25 cellular contexts compared by ENCODE assay signal in genomic region chr12:104329697-104330096, GRCh38. TPM values are rescaled to one million over a fixed set of nuclear protein-coding genes. Genes with fewer than 3 reads are reported as not detected.
A peak's percentile ranks its signal among the peaks of the same experiment; 100 is the strongest.
DNase-seq lines count a peak whose midpoint lies in the region; ATAC-seq, FAIRE-seq and TF ChIP-seq lines count a peak whose summit lies in the region.
"Had no signal": no experiment of that assay in that cellular context is flagged by ENCODE, and none has a peak within 500 bp of the region (broad histone marks: within the 10 kb centered on the region; RNA-seq: fewer than 3 reads in every experiment).

No MANE protein-coding gene starts in this region.

- TF ChIP-seq POLR2A in HCT116 (IDR thresholded peaks at IDR 0.05; ENCODE audit: borderline replicate concordance, extremely low read depth, insufficient read depth, insufficient read length) = no peak
- TF ChIP-seq POLR2A in K562 (conservative IDR thresholded peaks at IDR 0.05) = no peak

- H3K27ac Mint-ChIP-seq in progenitor cell of endocrine pancreas = peak overlapping the region; percentile 73
- H3K27ac Mint-ChIP-seq: CD8-positive, alpha-beta memory T cell had no signal

- H3K27ac ChIP-seq in SK-N-SH (ENCODE audit: low read depth in 2 of 2, low read length in 1 of 2) = no peak overlapping the region
- H3K27ac ChIP-seq in HCT116 (ENCODE audit: low read depth, low read length) = no peak overlapping the region
- no peak overlapping the region for H3K27ac ChIP-seq in K562 (ENCODE audit: extremely low read depth, low read depth, low read length)
- H3K27ac ChIP-seq: BLaER1 treated with 17β-estradiol and CSF1 and Interleukin-3, amounts not matched to agents 10 nM and 100 nM; HL-60 had no signal

- no peaks in the 10 kb centered on the region for H3K9me2 ChIP-seq in SK-N-SH
- no peaks in the 10 kb centered on the region for H3K9me2 ChIP-seq in HCT116 (ENCODE audit: insufficient read depth)

- no peak overlapping the region for H3K4me3 ChIP-seq in SK-N-SH (ENCODE audit: low read depth in 2 of 2, low read length in 1 of 2)
- H3K4me3 ChIP-seq in HCT116 (replicated peaks in 1 of 2; ENCODE audit: low read depth in 1 of 2, low read length in 2 of 2) = no peak overlapping the region
- no peak overlapping the region for H3K4me3 ChIP-seq in K562
- H3K4me3 ChIP-seq: BLaER1 treated with 17β-estradiol and CSF1 and Interleukin-3, amounts not matched to agents 10 nM and 100 nM; HAP-1 had no signal

- H2AFZ ChIP-seq in SK-N-SH (ENCODE audit: low read depth) (no peak overlapping the region), HCT116 (ENCODE audit: low read depth, low read length, poor library complexity, severe bottlenecking) (no peak overlapping the region), K562 (ENCODE audit: low read depth, low read length) (no peak overlapping the region)

- RAD21 ChIA-PET in HCT116 (lab: Charles Lee; ENCODE audit: low non-redundant PET in 1 of 2, low total read pairs in 2 of 2, uncharacterized antibody in 2 of 2, unreplicated experiment in 2 of 2) = no interaction called here

- H4K20me1 ChIP-seq in SK-N-SH (ENCODE audit: insufficient read depth) = no peaks in the 10 kb centered on the region
- H4K20me1 ChIP-seq in HCT116 (ENCODE audit: insufficient read depth) = peaks cover 11% of the 10 kb centered on the region; the same call in 1 of the 2 replicates
- H4K20me1 ChIP-seq in K562 (replicated peaks; ENCODE audit: control insufficient read depth, insufficient read depth, low read length) = no peaks in the 10 kb centered on the region

- H3K4me1 Mint-ChIP-seq in progenitor cell of endocrine pancreas (ENCODE audit: low read depth) = no peaks in the 10 kb centered on the region
- H3K4me1 Mint-ChIP-seq: CD8-positive, alpha-beta memory T cell had no signal

- no TSS peak for BruUV-seq in HCT116 (replicated peaks; lab: Mats Ljungman, UMichigan)
- no TSS peak for BruUV-seq in K562 (replicated peaks; lab: Mats Ljungman, UMichigan)

- H3K36me3 ChIP-seq in SK-N-SH (replicated peaks in 1 of 2; ENCODE audit: control insufficient read depth in 1 of 2, insufficient read depth in 2 of 2, low read length in 1 of 2) = peaks cover 71 to 79% of the 10 kb centered on the region in 2 experiments
- H3K36me3 ChIP-seq in HCT116 (ENCODE audit: control insufficient read depth in 1 of 2, insufficient read depth in 2 of 2, low read length in 2 of 2) = peaks cover 57 to 81% of the 10 kb centered on the region in 2 experiments
- peaks cover 87% of the 10 kb centered on the region for H3K36me3 ChIP-seq in K562 (ENCODE audit: control insufficient read depth, insufficient read depth, low read length)

- H3K4me3 Mint-ChIP-seq in progenitor cell of endocrine pancreas (ENCODE audit: low read depth) = no peak overlapping the region
- H3K4me3 Mint-ChIP-seq: CD8-positive, alpha-beta memory T cell had no signal

- H3K36me3 Mint-ChIP-seq in progenitor cell of endocrine pancreas (ENCODE audit: insufficient read depth) = peaks cover 30% of the 10 kb centered on the region

- intact Hi-C loops in HCT116 (cut with micrococcal nuclease) (no loop called here), K562 (cut with micrococcal nuclease) (no loop called here)

- no peaks in the 10 kb centered on the region for H3K27me3 ChIP-seq in SK-N-SH (ENCODE audit: insufficient read depth)
- no peaks in the 10 kb centered on the region for H3K27me3 ChIP-seq in HCT116 (ENCODE audit: insufficient read depth, low read length)
- H3K27me3 ChIP-seq in K562 (ENCODE audit: control insufficient read depth in 2 of 2, insufficient read depth in 2 of 2, low read length in 2 of 2) = no peaks in the 10 kb centered on the region
- H3K27me3 ChIP-seq: BLaER1 treated with 17β-estradiol and CSF1 and Interleukin-3, amounts not matched to agents 10 nM and 100 nM had no signal

- H3K9me3 ChIP-seq in SK-N-SH (no peaks in the 10 kb centered on the region), HCT116 (ENCODE audit: control insufficient read depth in 1 of 2, insufficient read depth in 1 of 2, low read depth in 1 of 2, low read length in 2 of 2) (no peaks in the 10 kb centered on the region), K562 (replicated peaks; ENCODE audit: control insufficient read depth, insufficient read depth, low read depth, low read length) (no peaks in the 10 kb centered on the region)
- H3K9me3 ChIP-seq: BLaER1 treated with 17β-estradiol and CSF1 and Interleukin-3, amounts not matched to agents 10 nM and 100 nM; HAP-1 had no signal

- H3K4me1 ChIP-seq in SK-N-SH (ENCODE audit: control insufficient read depth in 1 of 2, insufficient read depth in 2 of 2, low read depth in 1 of 2, low read length in 1 of 2) = no peaks in the 10 kb centered on the region
- H3K4me1 ChIP-seq in HCT116 (ENCODE audit: control insufficient read depth in 1 of 2, insufficient read depth in 2 of 2, low read length in 2 of 2) = no peaks in the 10 kb centered on the region
- no peaks in the 10 kb centered on the region for H3K4me1 ChIP-seq in K562 (replicated peaks in 1 of 2; ENCODE audit: control insufficient read depth in 2 of 2, insufficient read depth in 2 of 2, low read length in 2 of 2)
- H3K4me1 ChIP-seq: BLaER1 treated with 17β-estradiol and CSF1 and Interleukin-3, amounts not matched to agents 10 nM and 100 nM; HAP-1 had no signal

- H3K9me1 ChIP-seq in K562 (ENCODE audit: control insufficient read depth, insufficient read depth, low read length) = no peaks in the 10 kb centered on the region

- POLR2A ChIA-PET in SK-N-SH (lab: Yijun Ruan, JAX) (no interaction called here), HCT116 (lab: Charles Lee) (no interaction called here), K562 (lab: Yijun Ruan, JAX) (interaction anchor here (0.7 kb wide), 1 partner anchor 11 kb away, joined by 3 read pairs; no protein-coding TSS in a partner anchor)

- H3K9me3 Mint-ChIP-seq in progenitor cell of endocrine pancreas (ENCODE audit: low read depth) = no peaks in the 10 kb centered on the region
- H3K9me3 Mint-ChIP-seq: CD8-positive, alpha-beta memory T cell had no signal

- TF ChIP-seq RAD21 in SK-N-SH (IDR thresholded peaks at IDR 0.05; ENCODE audit: low read length) = no peak
- TF ChIP-seq RAD21 in HCT116 (IDR thresholded peaks at IDR 0.05; ENCODE audit: low read depth) = no peak
- no peak for TF ChIP-seq RAD21 in K562 (CRISPR knock-in tag; conservative IDR thresholded peaks at IDR 0.05 in 1 of 2, IDR thresholded peaks at IDR 0.05 in 1 of 2)

- H3K4me2 ChIP-seq in SK-N-SH (no peak overlapping the region), HCT116 (ENCODE audit: low read length) (no peak overlapping the region), K562 (ENCODE audit: insufficient read depth, low read length) (no peak overlapping the region)
- H3K4me2 ChIP-seq: BLaER1 treated with 17β-estradiol and CSF1 and Interleukin-3, amounts not matched to agents 10 nM and 100 nM had no signal

- DNase-seq in SK-N-SH (no peak), HCT116 (ENCODE audit: low read depth, low spot score) (no peak), K562 (ENCODE audit: extremely low read depth in 1 of 4, low spot score in 3 of 4) (no peak), progenitor cell of endocrine pancreas (ENCODE audit: low spot score, unreplicated experiment) (no peak)
- DNase-seq in activated T-cell treated with anti-CD3 and anti-CD28 coated beads, Interleukin-2, amount 50 U/mL, for 48 hours = no peak
- DNase-seq: 8988T; CD8-positive, alpha-beta memory T cell; DND-41; GDM1; NCI-H1048; NCI-H1436 treated with DMSO at 0.1 percent for 48 hours; NCI-H2081; NCI-H2227 treated with DMSO at 0.1 percent for 48 hours; NCI-H524; Right ventricle myocardium superior had no signal

- WGBS in SK-N-SH (ENCODE audit: low lambda C conversion rate) = 95% methylated on average over 4 of the region's 4 CpGs
- WGBS in K562 (ENCODE audit: insufficient coverage, low coverage, missing lambda C conversion rate) = 91% methylated on average over 4 of the region's 4 CpGs

- no peak for TF ChIP-seq EP300 in SK-N-SH (IDR thresholded peaks at IDR 0.05; ENCODE audit: borderline replicate concordance in 1 of 2, low read depth in 1 of 2, low read length in 1 of 2)
- no peak for TF ChIP-seq EP300 in K562 (IDR thresholded peaks at IDR 0.05; ENCODE audit: low read length)

- ATAC-seq in SK-N-SH treated with all-trans-retinoic acid at 6 μM for 48 hours (peak; percentile 26; the same call in 2 of the 3 replicates), HCT116 (0 out of 2 replicates have a peak, but pooled peaks have one; percentile 20), K562 (no peak), HG03521 (IDR thresholded peaks at IDR 0.05; ENCODE audit: unreplicated experiment) (no peak), GM21515 (IDR thresholded peaks at IDR 0.05; ENCODE audit: unreplicated experiment) (no peak)

- no peak for TF ChIP-seq CTCF in SK-N-SH (IDR thresholded peaks at IDR 0.05)
- TF ChIP-seq CTCF in HCT116 (IDR thresholded peaks at IDR 0.05 in 2 of 3, conservative IDR thresholded peaks at IDR 0.05 in 1 of 3; ENCODE audit: borderline replicate concordance in 1 of 3, insufficient read depth in 1 of 3, low read depth in 2 of 3, low read length in 2 of 3) = no peak
- TF ChIP-seq CTCF in K562 (IDR thresholded peaks at IDR 0.05 in 2 of 3, conservative IDR thresholded peaks at IDR 0.05 in 1 of 3; ENCODE audit: insufficient read depth in 2 of 3, low read depth in 1 of 3, low read length in 3 of 3) = no peak
- no peak for TF ChIP-seq CTCF in progenitor cell of endocrine pancreas (IDR thresholded peaks at IDR 0.05; ENCODE audit: unreplicated experiment)

- H3K79me2 ChIP-seq in SK-N-SH (ENCODE audit: insufficient read depth) (peaks cover 22% of the 10 kb centered on the region; the same call in 1 of the 2 replicates), HCT116 (ENCODE audit: insufficient read depth, low read length) (peaks cover 95% of the 10 kb centered on the region), K562 (ENCODE audit: control insufficient read depth, insufficient read depth, low read length) (no peaks in the 10 kb centered on the region)

- in situ Hi-C loops in K562 (cut with MboI) = no loop called here

- no peaks in the 10 kb centered on the region for H3K27me3 Mint-ChIP-seq in progenitor cell of endocrine pancreas
- H3K27me3 Mint-ChIP-seq: CD8-positive, alpha-beta memory T cell had no signal

- no peak overlapping the region for H3K9ac ChIP-seq in SK-N-SH
- H3K9ac ChIP-seq in HCT116 (ENCODE audit: low read length) = no peak overlapping the region
- no peak overlapping the region for H3K9ac ChIP-seq in K562 (ENCODE audit: insufficient read depth in 1 of 2, low read depth in 2 of 2, low read length in 2 of 2)
- H3K9ac ChIP-seq: BLaER1 treated with 17β-estradiol and CSF1 and Interleukin-3, amounts not matched to agents 10 nM and 100 nM had no signal

- no peak for FAIRE-seq in K562 (lab: Jason Lieb, UNC)
- FAIRE-seq: GM12891, GM18507, HTR-8/SVneo, RCC 7860 had no signal

- CTCF ChIA-PET in SK-N-SH (lab: Yijun Ruan, JAX) = no interaction called here
- CTCF ChIA-PET in HCT116 (lab: Charles Lee) = no interaction called here
- CTCF ChIA-PET in K562 (lab: Yijun Ruan, JAX; ENCODE audit: low intra/inter-chr PET ratio) = no interaction called here

- H3F3A ChIP-seq in SK-N-SH (replicated peaks; ENCODE audit: insufficient read depth) = peaks cover 20% of the 10 kb centered on the region

RNA-seq across cellular contexts. Expression of gene EID3, which starts 26.2 kb away (rescaled TPM):
- polyA plus RNA-seq in SK-N-SH (2012; rRNA removed) (0.75 and 0.92 TPM in 2 replicates), K562 (2011; rRNA removed) (0.41 and 0.42 TPM in 2 replicates), K562 (2014; fragmentation: Illumina TruSeq; extraction: Trizol) (0.10 and 0.24 TPM in 2 replicates), K562 (2014; fragmentation: Nextera tagmentation; extraction: Ambion mirVana) (under 1 TPM; 0.07 to 0.21 TPM), K562 (2014; rRNA removed) (0.41 and 0.78 TPM in 2 replicates)
- polyA plus RNA-seq in SK-N-SH (2012; cell fraction: cytosol; rRNA removed) = 0.33 and 0.43 TPM in 2 replicates
- polyA plus RNA-seq in SK-N-SH (2012; cell fraction: nucleus; rRNA removed) = 3.8 and 4.5 TPM in 2 replicates
- total RNA-seq in HCT116 (2021; ENCODE audit: unreplicated experiment) (3.0 TPM), K562 (2014; rRNA removed) (1.2 TPM in 2 replicates), K562 (2014; rRNA removed; fragmentation: Illumina TruSeq; extraction: Trizol) (3.2 and 3.4 TPM in 2 replicates), K562 (2015; rRNA removed; fragmentation: Illumina TruSeq; extraction: Trizol) (3.5 TPM in 2 replicates), K562 (2021) (1.1 and 1.9 TPM in 2 replicates), progenitor cell of endocrine pancreas (2.8 and 2.9 TPM in 2 replicates)
- polyA plus RNA-seq in HCT116 (2012) = 0.49 and 1.3 TPM in 2 replicates
- total RNA-seq in K562 (2011; cell fraction: chromatin; rRNA removed; ENCODE audit: low replicate concordance) = 20.4 and 74.5 TPM in 2 replicates
- total RNA-seq in K562 (2011; cell fraction: nucleolus; rRNA removed) = 12.2 and 18.6 TPM in 2 replicates
- total RNA-seq in K562 (2011; cell fraction: nucleoplasm; rRNA removed) = 20.0 and 24.5 TPM in 2 replicates
- polyA plus RNA-seq in K562 (2011; cell fraction: cytosol; rRNA removed) = 0.06 and 0.16 TPM in 2 replicates
- polyA plus RNA-seq in K562 (2011; cell fraction: nucleus; rRNA removed) = 1.7 and 1.9 TPM in 2 replicates
- polyA plus RNA-seq in K562 (2012) = 0.24 and 0.34 TPM in 2 replicates
- 7.7 and 9.4 TPM in 2 replicates for polyA minus RNA-seq in K562 (2011; rRNA and poly(A)+ RNA removed)
- not detected in 2 replicates for polyA minus RNA-seq in K562 (2011; cell fraction: cytosol; rRNA and poly(A)+ RNA removed)
- 6.6 and 9.7 TPM in 2 replicates for polyA minus RNA-seq in K562 (2011; cell fraction: nucleus; rRNA and poly(A)+ RNA removed)

Comparison
In these comparisons a context has a peak if more than half of its experiments do, and no peak if none do; other contexts are left out.
1. ATAC-seq: peak in SK-N-SH treated with all-trans-retinoic acid at 6 μM for 48 hours (single experiment) and HCT116 (single experiment); none in K562 (single experiment), HG03521 (single experiment) and GM21515 (single experiment).